Comparison of ENCODE assay signal across 1 cellular context in genomic region chr15:68875377-68876116, GRCh38.
TF ChIP-seq lines count a peak whose summit lies in the region.

No MANE protein-coding gene starts in this region.

TF ChIP-seq in HepG2, 621 proteins besides CTCF, POLR2A, EP300 and RAD21 (continued from another document):
- TF ChIP-seq HNF4A (CRISPR knock-in tag; IDR thresholded peaks at IDR 0.05) (peak; percentile 65), PBX3 (CRISPR knock-in tag; IDR thresholded peaks at IDR 0.05; ENCODE audit: borderline replicate concordance) (no peak), MYPOP (CRISPR knock-in tag; IDR thresholded peaks at IDR 0.05) (peak; percentile 63; the same call in 1 of the 2 replicates), ISL2 (CRISPR knock-in tag; IDR thresholded peaks at IDR 0.05) (no peak), ZSCAN20 (CRISPR knock-in tag; IDR thresholded peaks at IDR 0.05; ENCODE audit: borderline replicate concordance) (no peak), TEAD3 (CRISPR knock-in tag; optimal IDR thresholded peaks at IDR 0.05; ENCODE audit: borderline replicate concordance) (no peak), RFX1 (IDR thresholded peaks at IDR 0.05) (no peak), SMC3 (IDR thresholded peaks at IDR 0.05; ENCODE audit: low read length) (peak; percentile 93), BHLHE40 (IDR thresholded peaks at IDR 0.05; ENCODE audit: low read length) (peak; percentile 87), ZNF530 (CRISPR knock-in tag; IDR thresholded peaks at IDR 0.05; ENCODE audit: low read depth) (no peak), ZNF510 (CRISPR knock-in tag; IDR thresholded peaks at IDR 0.05; ENCODE audit: low read depth) (0 out of 2 replicates have a peak, but pooled peaks have one; percentile 43), ATF5 (CRISPR knock-in tag; IDR thresholded peaks at IDR 0.05; ENCODE audit: low read depth) (no peak), FIP1L1 (IDR thresholded peaks at IDR 0.05; ENCODE audit: borderline replicate concordance, insufficient read depth, low read depth, low read length) (no peak), CENPT (CRISPR knock-in tag; IDR thresholded peaks at IDR 0.05; ENCODE audit: low read depth) (0 out of 2 replicates have a peak, but pooled peaks have one; percentile 33), ZNF784 (CRISPR knock-in tag; IDR thresholded peaks at IDR 0.05; ENCODE audit: borderline replicate concordance) (no peak), ETS1 (CRISPR knock-in tag; IDR thresholded peaks at IDR 0.05) (no peak), HDAC1 (CRISPR knock-in tag; IDR thresholded peaks at IDR 0.05) (0 out of 2 replicates have a peak, but pooled peaks have one; percentile 20), GABPB1 (CRISPR knock-in tag; IDR thresholded peaks at IDR 0.05) (0 out of 2 replicates have a peak, but pooled peaks have one; percentile 34), ZNF580 (CRISPR knock-in tag; IDR thresholded peaks at IDR 0.05; ENCODE audit: borderline replicate concordance, low read depth) (no peak), HMGXB4 (CRISPR knock-in tag; IDR thresholded peaks at IDR 0.05; ENCODE audit: borderline replicate concordance in 1 of 2, low read depth in 1 of 2) (0 out of 4 replicates have a peak, but pooled peaks of 1 of the 2 experiments have one; percentile 39), STAG1 (CRISPR knock-in tag; IDR thresholded peaks at IDR 0.05) (peak; percentile 93), ZNF547 (CRISPR knock-in tag; IDR thresholded peaks at IDR 0.05) (no peak), ZNF18 (CRISPR knock-in tag; IDR thresholded peaks at IDR 0.05; ENCODE audit: insufficient replicate concordance) (no peak), ZNF552 (CRISPR knock-in tag; IDR thresholded peaks at IDR 0.05; ENCODE audit: borderline replicate concordance) (no peak)
